In genomic region chr9:114501786-114502682, GRCh38 we compare ENCODE assay signal across 1 cellular context.
TF ChIP-seq lines count a peak whose summit lies in the region.

No MANE protein-coding gene starts in this region.

TF ChIP-seq in K562, 482 proteins besides CTCF, POLR2A, EP300 and RAD21 (continued from another document):
- 0 out of 2 replicates have a peak, but pooled peaks have one; percentile 19 for TF ChIP-seq CREB3L1 (IDR thresholded peaks at IDR 0.05; ENCODE audit: borderline replicate concordance, low read depth)
- TF ChIP-seq MYBL2 (IDR thresholded peaks at IDR 0.05; ENCODE audit: low read depth), result 0 out of 2 replicates have a peak, but pooled peaks have one; percentile 31
- TF ChIP-seq MYBL2 (CRISPR knock-in tag; IDR thresholded peaks at IDR 0.05; ENCODE audit: borderline replicate concordance), result no peak
- TF ChIP-seq ZNF740 (CRISPR knock-in tag; IDR thresholded peaks at IDR 0.05), result no peak
- TF ChIP-seq ZNF740 (tag; IDR thresholded peaks at IDR 0.05), result 0 out of 4 replicates have a peak, but pooled peaks of 1 of the 2 experiments have one; percentile 40
- TF ChIP-seq NR2C2 (CRISPR knock-in tag; IDR thresholded peaks at IDR 0.05), result no peak
- TF ChIP-seq NR2C2 (tag; IDR thresholded peaks at IDR 0.05), result peak; percentile 38; the same call in 1 of the 2 replicates
- 0 out of 2 replicates have a peak, but pooled peaks have one; percentile 58 for TF ChIP-seq ZNF395 (CRISPR knock-in tag; IDR thresholded peaks at IDR 0.05)
- TF ChIP-seq JUN (IDR thresholded peaks at IDR 0.05; ENCODE audit: borderline replicate concordance, low read depth, low read length), result 0 out of 2 replicates have a peak, but pooled peaks have one; percentile 10
- no peak for TF ChIP-seq JUN (CRISPR knock-in tag; IDR thresholded peaks at IDR 0.05; ENCODE audit: borderline replicate concordance)
- peak; percentile 28; the same call in 1 of the 2 replicates for TF ChIP-seq SMARCA4 (IDR thresholded peaks at IDR 0.05)
- no peak for TF ChIP-seq SMARCC2 (IDR thresholded peaks at IDR 0.05; ENCODE audit: low read depth)
